In the genomic region with DNA sequence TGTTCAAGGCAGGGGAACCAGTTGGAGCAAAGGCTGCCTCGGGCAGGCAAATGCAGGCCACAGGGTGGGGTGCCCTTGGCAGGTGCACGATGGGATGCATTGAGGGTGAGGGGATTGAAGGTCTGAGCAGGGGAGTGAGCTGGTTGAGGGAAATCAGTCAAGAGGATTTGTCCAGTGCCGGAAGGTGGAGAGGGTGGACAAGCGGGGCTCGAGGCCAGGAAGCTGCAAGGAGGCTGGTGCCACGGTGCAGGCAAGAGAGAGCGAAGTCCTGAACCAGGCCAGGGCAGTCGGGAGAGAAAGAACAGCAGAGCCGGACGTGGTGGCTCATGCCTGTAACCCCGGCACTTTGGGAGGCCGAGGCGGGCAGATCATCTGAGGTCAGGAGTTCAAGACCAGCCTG, we compare ENCODE assay signal across 1 cellular context.
TF ChIP-seq lines count a peak whose summit lies in the region.

No MANE protein-coding gene starts in this region.

TF ChIP-seq in H1, 55 proteins besides CTCF, POLR2A, EP300 and RAD21:
- no peak for TF ChIP-seq BRCA1 (IDR thresholded peaks at IDR 0.05; ENCODE audit: low read depth, low read length)
- TF ChIP-seq CTBP2 (IDR thresholded peaks at IDR 0.05; ENCODE audit: borderline replicate concordance, insufficient read depth, insufficient read length, low read length): no peak
- no peak for TF ChIP-seq PHF8 (conservative IDR thresholded peaks at IDR 0.05; ENCODE audit: low read depth, low read length)
- no peak for TF ChIP-seq SIX5 (IDR thresholded peaks at IDR 0.05; ENCODE audit: low read depth, low read length)
- no peak for TF ChIP-seq CEBPB (IDR thresholded peaks at IDR 0.05; ENCODE audit: low read depth, low read length)
- TF ChIP-seq YY1 (IDR thresholded peaks at IDR 0.05; ENCODE audit: low read depth, low read length): no peak
